In the genomic region with DNA sequence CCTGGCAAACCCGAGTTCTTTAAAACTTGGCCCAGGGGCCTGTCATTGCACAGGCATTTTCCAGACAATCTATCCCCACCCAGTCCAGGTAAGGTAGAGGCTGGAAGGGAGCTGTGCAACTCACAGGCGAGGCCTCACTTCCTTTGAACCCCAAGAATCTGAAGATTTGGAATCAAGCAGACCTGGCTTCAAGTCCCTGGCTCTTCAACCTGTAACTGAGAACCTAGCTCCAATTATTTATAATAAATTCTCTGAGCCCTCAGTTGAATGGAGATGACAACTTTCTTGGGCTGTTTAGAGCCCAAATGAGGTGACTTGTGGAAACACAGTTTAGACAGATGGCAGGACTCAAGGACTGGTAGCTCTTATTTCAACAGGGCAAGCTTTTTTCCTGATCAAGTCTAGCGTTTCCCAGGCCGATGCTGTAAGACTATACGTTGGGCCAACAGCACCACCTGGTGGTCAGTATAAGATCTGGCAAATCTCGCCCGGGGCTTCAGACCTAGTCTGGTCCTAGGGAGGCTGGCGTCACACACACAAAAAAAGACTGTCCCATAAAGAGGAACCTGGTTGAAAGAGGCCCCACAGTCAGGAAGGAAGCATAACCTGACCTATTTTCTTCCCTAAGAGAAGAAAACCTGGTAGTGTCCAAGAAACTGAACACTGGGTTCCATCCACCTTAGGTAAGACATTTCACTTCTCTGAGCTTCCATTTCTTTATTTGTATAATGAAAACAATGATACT, we compare ENCODE assay signal across 8 cellular contexts.
A peak's percentile ranks its signal among the peaks of the same experiment; 100 is the strongest.
DNase-seq lines count a peak whose midpoint lies in the region; ATAC-seq and FAIRE-seq lines count a peak whose summit lies in the region.

No MANE protein-coding gene starts in this region.

- FAIRE-seq in A204.1 (lab: Jason Lieb, UNC): peak; percentile 84

- DNase-seq in NCI-H2081 (lab: John Stamatoyannopoulos, UW): peak; percentile 51 to 79
- peak; percentile 74 for DNase-seq in T1000 (lab: John Stamatoyannopoulos, UW)
- peak; percentile 90 for DNase-seq in astrocyte of the hippocampus (ENCODE audit: low read depth, low spot score)
- peak in 48 of 51 donors; percentile 1 to 84 (median 51) for DNase-seq in hypothalamus (lab: John Stamatoyannopoulos, UW)
- DNase-seq in smooth muscle cell of the brain vasculature (ENCODE audit: low read depth, low spot score): peak; percentile 69

- ATAC-seq in GM18511 (IDR thresholded peaks at IDR 0.05; ENCODE audit: unreplicated experiment) (peak; percentile 93), HG03025 (IDR thresholded peaks at IDR 0.05; ENCODE audit: low FRiP score, unreplicated experiment) (peak; percentile 51)

Comparison
In these comparisons a context has a peak if more than half of its experiments do, and no peak if none do; other contexts are left out.
1. Peak in every context shown above with its lines: DNase-seq and ATAC-seq.